7 cellular contexts compared by ENCODE assay signal in the genomic region with DNA sequence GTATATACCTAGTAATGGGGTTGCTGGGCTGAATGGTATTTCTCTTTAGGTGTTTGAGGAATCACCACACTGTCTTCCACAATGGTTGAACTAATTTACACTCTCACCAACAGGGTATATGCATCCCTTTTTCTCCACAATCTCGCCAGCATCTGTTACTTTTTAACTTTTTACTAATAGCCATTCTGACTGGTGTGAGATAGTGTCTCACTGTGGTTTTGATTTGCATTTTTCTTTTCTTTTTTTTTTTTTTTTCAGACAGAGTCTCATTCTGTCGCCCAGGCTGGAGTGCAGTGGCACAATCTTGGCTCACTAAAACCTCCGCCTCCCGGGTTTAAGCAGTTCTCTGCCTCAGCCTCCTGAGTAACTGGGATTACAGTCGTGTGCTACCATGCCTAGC.
DNase-seq lines count a peak whose midpoint lies in the region; ATAC-seq and FAIRE-seq lines count a peak whose summit lies in the region.

No MANE protein-coding gene starts in this region.

- ATAC-seq in GM18498 (IDR thresholded peaks at IDR 0.05; ENCODE audit: unreplicated experiment) (peak; percentile 67), GM18909 (IDR thresholded peaks at IDR 0.05; ENCODE audit: poor library complexity, unreplicated experiment) (peak; percentile 82), GM19468 (IDR thresholded peaks at IDR 0.05; ENCODE audit: extremely low read depth, unreplicated experiment) (peak; percentile 50), HG02588 (IDR thresholded peaks at IDR 0.05; ENCODE audit: unreplicated experiment) (peak; percentile 56), HG02970 (IDR thresholded peaks at IDR 0.05; ENCODE audit: low FRiP score, unreplicated experiment) (peak; percentile 64), HG03354 (IDR thresholded peaks at IDR 0.05; ENCODE audit: poor library complexity, severe bottlenecking, unreplicated experiment) (peak; percentile 86)

- peak; percentile 74 for DNase-seq in RCC 7860 (ENCODE audit: low spot score)

- peak; percentile 98 for FAIRE-seq in RCC 7860 (lab: Jason Lieb, UNC)

Comparison
In these comparisons a context has a peak if more than half of its experiments do, and no peak if none do; other contexts are left out.
1. Peak in every context shown above with its lines: DNase-seq and ATAC-seq.